In the genomic region with DNA sequence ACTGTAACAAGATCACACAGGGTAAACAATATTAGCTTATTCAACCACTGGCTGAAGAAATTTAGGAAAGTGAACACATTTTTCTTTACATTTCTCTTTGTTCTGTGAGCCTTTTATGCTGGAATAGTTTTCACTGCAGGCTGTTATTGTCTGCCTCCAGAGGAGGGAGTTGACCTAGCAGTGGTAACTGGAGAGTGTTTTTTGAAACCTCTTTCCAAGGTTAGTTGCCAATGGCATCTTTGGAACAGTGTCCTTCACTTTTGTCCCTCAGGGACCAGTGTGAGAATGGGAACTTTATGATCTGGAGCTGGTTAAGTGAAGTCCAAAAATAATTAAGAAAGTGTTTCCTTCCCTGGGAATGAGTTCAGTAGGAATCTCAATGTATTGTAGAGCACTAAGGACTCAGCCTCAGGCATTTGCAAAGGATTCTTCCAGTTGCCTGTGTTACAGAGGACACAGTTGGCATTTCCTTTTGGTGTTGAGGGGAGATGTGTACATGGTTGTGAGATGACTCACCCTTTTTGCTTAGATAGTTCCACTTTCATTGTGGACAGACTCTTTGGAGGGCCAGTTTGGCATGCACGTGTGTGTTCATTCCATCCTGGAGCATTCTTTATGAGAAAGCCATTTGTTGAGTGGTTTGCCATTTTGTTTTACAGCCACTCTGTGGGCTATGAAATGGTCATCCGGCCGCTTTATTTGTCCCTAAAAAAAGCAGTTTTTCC, we compare ENCODE assay signal across 9 cellular contexts.
DNase-seq lines count a peak whose midpoint lies in the region; ATAC-seq lines count a peak whose summit lies in the region.
"Had no signal": no experiment of that assay in that cellular context is flagged by ENCODE, and none has a peak within 500 bp of the region (broad histone marks: within the 10 kb centered on the region; RNA-seq: fewer than 3 reads in every experiment).

No MANE protein-coding gene starts in this region.

- peak overlapping the region; percentile 37; the same call in 1 of the 2 replicates for H3K4me3 ChIP-seq in ACC112 (ENCODE audit: low read depth, low read length)

- H3K27me3 ChIP-seq in ACC112 (ENCODE audit: insufficient read depth, low read length): no peaks in the 10 kb centered on the region

- H3K4me1 ChIP-seq in ACC112 (ENCODE audit: control insufficient read depth, insufficient read depth, low read length, unreplicated experiment): peaks cover 60% of the 10 kb centered on the region

- H3K27ac ChIP-seq in ACC112 (ENCODE audit: low read depth, low read length): peak overlapping the region; percentile 95

- no peak for ATAC-seq in HG03521 (IDR thresholded peaks at IDR 0.05; ENCODE audit: unreplicated experiment)

- no peaks in the 10 kb centered on the region for H3K36me3 ChIP-seq in ACC112 (ENCODE audit: insufficient read depth, low read length)

- peaks cover 4% of the 10 kb centered on the region for H3K79me2 ChIP-seq in ACC112 (ENCODE audit: control insufficient read depth, insufficient read depth, low read length, unreplicated experiment)

- H2AFZ ChIP-seq in ACC112 (ENCODE audit: low read length, unreplicated experiment): no peak overlapping the region

- peak; percentile 88 for DNase-seq in HCEC 1CT
- peak; percentile 29 for DNase-seq in SW480 (ENCODE audit: low spot score)
- DNase-seq in hepatic stellate cell (ENCODE audit: low spot score): peak; percentile 22
- no peak for DNase-seq in cerebellum (ENCODE audit: low spot score)
- DNase-seq in stimulated activated CD4-positive, alpha-beta T cell treated with anti-CD3 and anti-CD28 coated beads, Interleukin-4, amount 100 ng/mL, for 24 hours: no peak
- DNase-seq in NOMO-1 treated with dmso at 0.1 percent for 144 hours (lab: John Stamatoyannopoulos, UW; ENCODE audit: unreplicated experiment): no peak
- DNase-seq: CD4-positive, alpha-beta memory T cell had no signal

Comparison
In these comparisons a context has a peak if more than half of its experiments do, and no peak if none do; other contexts are left out.
1. DNase-seq: peak in HCEC 1CT (single experiment), SW480 (single experiment) and hepatic stellate cell (single experiment); none in cerebellum (single experiment), stimulated activated CD4-positive, alpha-beta T cell treated with anti-CD3 and anti-CD28 coated beads, Interleukin-4, amount 100 ng/mL, for 24 hours (single experiment) and NOMO-1 treated with dmso at 0.1 percent for 144 hours (single experiment).